31 cellular contexts compared by ENCODE assay signal in the genomic region with DNA sequence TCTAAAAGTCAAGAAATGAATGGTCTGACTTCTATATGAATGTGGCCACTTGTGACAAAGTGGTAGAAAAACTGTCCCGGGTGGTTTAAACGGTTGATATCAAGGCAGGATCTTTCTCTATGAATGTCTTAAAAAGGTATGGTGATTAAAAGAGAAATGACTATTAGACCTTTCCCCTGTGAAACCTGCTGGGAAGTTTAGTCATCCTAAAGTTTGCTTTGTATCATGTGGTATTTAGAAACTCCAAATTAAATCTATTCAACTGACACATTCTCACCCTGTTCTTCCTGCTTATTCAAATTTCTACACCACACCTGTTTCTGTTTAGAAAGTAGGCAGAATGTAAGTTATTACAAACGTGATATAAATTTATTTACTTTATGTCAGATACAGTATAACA.
"Had no signal": no experiment of that assay in that cellular context is flagged by ENCODE, and none has a peak within 500 bp of the region (broad histone marks: within the 10 kb centered on the region; RNA-seq: fewer than 3 reads in every experiment).

No MANE protein-coding gene starts in this region.

- ATAC-seq: activated CD4-positive, CD25-positive, alpha-beta regulatory T cell treated with anti-CD3 and anti-CD28 coated beads, Interleukin-2, amount 50 U/mL, for 24 hours; effector memory CD8-positive, alpha-beta T cell; gastrocnemius medialis; left ventricle myocardium superior; mucosa of descending colon; natural killer cell treated with Interleukin-12 subunit alpha and Interleukin-12 subunit beta and Interleukin-15 and Interleukin-18, amount 100 ng/mL, for 72 hours; stimulated activated effector memory CD8-positive, alpha-beta T cell treated with anti-CD3 and anti-CD28 coated beads, Interleukin-12 subunit alpha, Interleukin-12 subunit beta, amount 100 ng/mL, for 72 hours; stimulated activated naive CD8-positive, alpha-beta T cell treated with anti-CD3 and anti-CD28 coated beads, Interleukin-15, amount 100 ng/mL, for 72 hours; T-helper 17 cell had no signal

- H3K27me3 ChIP-seq: brain microvascular endothelial cell, gastrocnemius medialis, hepatocyte, neutrophil, ovary, sigmoid colon, thyroid gland had no signal

- H3K9me3 ChIP-seq: gastrocnemius medialis, mucosa of descending colon, neutrophil, ovary, sigmoid colon, thyroid gland had no signal

- H3K27ac ChIP-seq: brain microvascular endothelial cell, gastrocnemius medialis, hepatocyte, neutrophil, ovary, WERI-Rb-1 had no signal

- H3K36me3 ChIP-seq: brain microvascular endothelial cell, gastrocnemius medialis, neutrophil, ovary, sigmoid colon, thyroid gland, WERI-Rb-1 had no signal

- H3K4me1 ChIP-seq: gastrocnemius medialis had no signal

- H3K4me3 ChIP-seq: gastrocnemius medialis, hepatocyte, mucosa of descending colon, ovary, sigmoid colon, thyroid gland had no signal

- DNase-seq: activated CD4-positive, alpha-beta T cell treated with anti-CD3 and anti-CD28 coated beads for 48 hours; activated CD4-positive, alpha-beta T cell treated with anti-CD3 and anti-CD28 coated beads, Interleukin-2, amount 50 U/mL, for 48 hours; activated CD8-positive, alpha-beta memory T cell treated with anti-CD3 and anti-CD28 coated beads, Interleukin-2, amount 50 U/mL, for 4 hours; activated gamma-delta T cell; activated T-cell treated with anti-CD3 and anti-CD28 coated beads, Interleukin-2, amount 50 U/mL, for 24 hours; anterior cingulate cortex; brain microvascular endothelial cell; cortex of kidney; effector memory CD8-positive, alpha-beta T cell; erythroblast; gastrocnemius medialis; islet precursor cell; left cardiac atrium; left ventricle myocardium superior; mucosa of descending colon; ovary; retina; sigmoid colon; small intestine; stimulated activated CD4-positive, alpha-beta T cell treated with anti-CD3 and anti-CD28 coated beads, Interleukin-4, amount 100 ng/mL, for 24 hours; stimulated activated naive CD8-positive, alpha-beta T cell treated with anti-CD3 and anti-CD28 coated beads, Interleukin-15, amount 100 ng/mL, for 72 hours; substantia nigra; T-helper 17 cell; T1000; WERI-Rb-1 had no signal
